Comparison of ENCODE assay signal across 9 cellular contexts in genomic region chr19:18046066-18046718, GRCh38. TPM values are rescaled to one million over a fixed set of nuclear protein-coding genes. Genes with fewer than 3 reads are reported as not detected.
DNase-seq lines count a peak whose midpoint lies in the region; TF ChIP-seq lines count a peak whose summit lies in the region.
"Had no signal": no experiment of that assay in that cellular context is flagged by ENCODE, and none has a peak within 500 bp of the region (broad histone marks: within the 10 kb centered on the region; RNA-seq: fewer than 3 reads in every experiment).

No MANE protein-coding gene starts in this region.

- H3K4me3 ChIP-seq in AG09309 (ENCODE audit: control insufficient read depth, low read depth, low read length) (no peak overlapping the region), ascending aorta (no peak overlapping the region), smooth muscle cell (no peak overlapping the region)

- H3K9me3 ChIP-seq in ascending aorta (no peaks in the 10 kb centered on the region), smooth muscle cell (replicated peaks; ENCODE audit: low read depth) (no peaks in the 10 kb centered on the region)

- DNase-seq in AG09309 (ENCODE audit: low read depth) (peak; percentile 41), HS-27A (ENCODE audit: low read depth) (peak; percentile 31), ascending aorta (ENCODE audit: low spot score in 2 of 2) (no peak), mucosa of gallbladder (ENCODE audit: low spot score) (peak; percentile 49), CD1c-positive myeloid dendritic cell (ENCODE audit: extremely low spot score) (no peak), CD14-positive monocyte (ENCODE audit: low spot score) (no peak), smooth muscle cell (lab: John Stamatoyannopoulos, UW; ENCODE audit: unreplicated experiment) (no peak), NCI-H2081 treated with DMSO at 0.1 percent for 48 hours (lab: John Stamatoyannopoulos, UW) (no peak)
- DNase-seq: NCI-H526 had no signal

- H3F3A ChIP-seq in smooth muscle cell (ENCODE audit: low read depth): no peaks in the 10 kb centered on the region

- intact Hi-C loops in ascending aorta (cut with DNase I): no loop called here
- intact Hi-C loops in CD14-positive monocyte (cut with micrococcal nuclease): no loop called here

- H3K27ac ChIP-seq in ascending aorta (peak overlapping the region; percentile 52 to 76), smooth muscle cell (ENCODE audit: low read depth) (no peak overlapping the region)

- peak overlapping the region in 2 of 7 donors; percentile 18 to 77 for H3K27ac Mint-ChIP-seq in CD14-positive monocyte

- H3K27me3 Mint-ChIP-seq in CD14-positive monocyte (ENCODE audit: low read depth in 3 of 3): peaks cover 5 to 17% (median 15%) of the 10 kb centered on the region in 3 donors

- H4K20me1 ChIP-seq in smooth muscle cell (ENCODE audit: low read depth): no peaks in the 10 kb centered on the region

- H3K79me2 ChIP-seq in smooth muscle cell (ENCODE audit: low read depth): no peaks in the 10 kb centered on the region

- H2AFZ ChIP-seq in smooth muscle cell (ENCODE audit: low read depth): no peak overlapping the region

- no peak overlapping the region for H3K4me2 ChIP-seq in smooth muscle cell

- 46% methylated on average over 14 of the region's 14 CpGs for WGBS in smooth muscle cell (ENCODE audit: low lambda C conversion rate)

- no peak overlapping the region for H3K9ac ChIP-seq in smooth muscle cell (ENCODE audit: low read depth)

- peaks cover 0 to 6% (median 0%) of the 10 kb centered on the region in 7 donors for H3K9me3 Mint-ChIP-seq in CD14-positive monocyte

- peaks cover 42% of the 10 kb centered on the region for H3K4me1 Mint-ChIP-seq in CD14-positive monocyte

- H3K36me3 ChIP-seq in ascending aorta (no peaks in the 10 kb centered on the region), smooth muscle cell (ENCODE audit: low read depth) (no peaks in the 10 kb centered on the region)

- H3K4me3 Mint-ChIP-seq in CD14-positive monocyte: no peak overlapping the region

- H3K4me1 ChIP-seq in ascending aorta: peaks cover 18 to 34% of the 10 kb centered on the region in 2 donors
- no peaks in the 10 kb centered on the region for H3K4me1 ChIP-seq in smooth muscle cell (ENCODE audit: low read depth)

- H3K27me3 ChIP-seq in ascending aorta: no peaks in the 10 kb centered on the region
- H3K27me3 ChIP-seq in smooth muscle cell (ENCODE audit: low read depth): peaks cover under 1% of the 10 kb centered on the region

- TF ChIP-seq CTCF in AG09309 (IDR thresholded peaks at IDR 0.05; ENCODE audit: control insufficient read depth, insufficient read depth, low read depth, low read length, missing control alignments) (no peak), ascending aorta (IDR thresholded peaks at IDR 0.05) (no peak), CD14-positive monocyte (IDR thresholded peaks at IDR 0.05) (no peak), smooth muscle cell (IDR thresholded peaks at IDR 0.05; ENCODE audit: borderline replicate concordance, insufficient read depth, poor library complexity, severe bottlenecking) (no peak)

- no peaks in the 10 kb centered on the region for H3K36me3 Mint-ChIP-seq in CD14-positive monocyte

RNA-seq across cellular contexts. Expression of gene ARRDC2, which starts 38.2 kb away (rescaled TPM):
- total RNA-seq in ascending aorta (443 TPM), mucosa of gallbladder (53.9 TPM), smooth muscle cell (3.5 and 4.4 TPM in 2 replicates)
- polyA plus RNA-seq in CD14-positive monocyte (10 to 100 TPM; 13.8 to 23.9 TPM), smooth muscle cell (4.3 and 6.5 TPM in 2 replicates)

RNA-seq across cellular contexts. Expression of gene IL12RB1, which starts 40.5 kb away (rescaled TPM):
- total RNA-seq in ascending aorta (1.5 TPM), mucosa of gallbladder (3.1 TPM), smooth muscle cell (not detected in 2 replicates)
- polyA plus RNA-seq in CD14-positive monocyte (1 to 10 TPM; 7.8 to 7.9 TPM), smooth muscle cell (not detected in 2 replicates)

RNA-seq across cellular contexts. Expression of gene MAST3, which starts 51.4 kb away (rescaled TPM):
- total RNA-seq in ascending aorta (32.8 TPM), mucosa of gallbladder (24.5 TPM), smooth muscle cell (3.6 and 4.3 TPM in 2 replicates)
- polyA plus RNA-seq in CD14-positive monocyte (10 to 100 TPM in 1 of 2 donors, 1 to 10 TPM in 1; 6.8 to 12.4 TPM), smooth muscle cell (4.3 and 10.3 TPM in 2 replicates)

Comparison
In these comparisons a context has a peak if more than half of its experiments do, and no peak if none do; other contexts are left out.
1. DNase-seq: peak in AG09309 (single experiment), HS-27A (single experiment) and mucosa of gallbladder (single experiment); none in ascending aorta (0 of 2), CD1c-positive myeloid dendritic cell (single experiment), CD14-positive monocyte (single experiment), smooth muscle cell (single experiment) and NCI-H2081 treated with DMSO at 0.1 percent for 48 hours (single experiment).
2. RNA of gene ARRDC2, which starts 38.2 kb away (total RNA-seq): 443 TPM in ascending aorta (single experiment) and 53.9 TPM in mucosa of gallbladder (single experiment); 3.5 to 4.4 TPM in smooth muscle cell; every median in the first group is over 10 times any median in the second.